ENCODE assay signal across 8 cellular contexts in the genomic region with DNA sequence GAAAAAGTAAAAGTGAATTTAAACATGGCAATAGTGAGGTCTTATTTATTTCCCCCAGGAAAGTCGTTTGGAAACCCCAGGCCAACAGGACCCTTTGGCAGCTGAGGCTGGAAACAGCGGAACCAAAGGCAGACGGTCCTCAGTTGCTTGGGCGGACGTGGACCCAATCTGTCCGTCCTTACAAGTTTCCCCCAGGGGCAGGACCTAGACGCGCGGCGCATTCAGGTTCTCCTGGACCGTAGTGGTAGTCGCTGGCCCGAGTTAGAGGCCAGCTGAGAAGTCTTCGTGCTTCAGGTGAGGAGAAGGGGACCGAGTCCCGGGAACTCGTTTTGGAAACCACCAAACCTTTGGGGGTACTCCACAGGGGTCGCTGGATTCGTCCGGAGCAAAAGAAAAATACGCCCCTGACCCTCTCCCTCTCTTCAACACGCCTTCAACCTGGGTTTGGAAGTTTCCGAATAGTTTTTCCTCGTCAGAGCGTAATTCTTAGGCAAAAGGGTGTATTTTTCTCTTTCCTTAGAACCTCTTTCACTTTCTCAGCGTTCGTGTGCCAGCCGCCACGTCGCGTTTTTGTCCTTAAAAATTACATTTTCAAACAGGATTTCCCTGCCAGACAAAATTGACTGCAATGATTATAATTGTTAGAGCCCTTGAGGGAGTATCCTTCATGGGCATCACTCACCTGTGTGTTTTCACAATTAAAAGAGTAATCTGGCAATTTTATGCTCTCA. TPM values are rescaled to one million over a fixed set of nuclear protein-coding genes. Genes with fewer than 3 reads are reported as not detected.
DNase-seq lines count a peak whose midpoint lies in the region; ATAC-seq, FAIRE-seq and TF ChIP-seq lines count a peak whose summit lies in the region.

No MANE protein-coding gene starts in this region.

- peak; percentile 77 for DNase-seq in A172 (ENCODE audit: low spot score)
- DNase-seq in NCI-H2196 (lab: John Stamatoyannopoulos, UW; ENCODE audit: unreplicated experiment), result peak; percentile 77
- DNase-seq in activated B cell treated with CpG ODN at 0.5 μM for 24 hours, result peak; percentile 36
- peak; percentile 30 for DNase-seq in central memory CD4-positive, alpha-beta T cell
- DNase-seq in keratinocyte (ENCODE audit: low read depth, low spot score), result no peak
- DNase-seq in stimulated activated CD4-positive, alpha-beta T cell treated with anti-CD3 and anti-CD28 coated beads, Interleukin-12 subunit alpha, Interleukin-12 subunit beta, amount 100 ng/mL, for 24 hours (ENCODE audit: low read depth in 2 of 2), result peak; percentile 24 to 52

- peak overlapping the region; percentile 96 for H3K4me2 ChIP-seq in keratinocyte (ENCODE audit: control insufficient read depth, extremely low read depth, insufficient read depth, low read depth, low read length)

- peak overlapping the region; percentile 98 for H3K4me3 Mint-ChIP-seq in activated B cell treated with CpG ODN at 0.5 μM for 24 hours

- peak overlapping the region; percentile 92 for H3K9ac ChIP-seq in keratinocyte (ENCODE audit: control insufficient read depth, extremely low read depth, insufficient read depth, low read length)

- ATAC-seq in GM18511 (IDR thresholded peaks at IDR 0.05; ENCODE audit: unreplicated experiment) (peak; percentile 36), HG03025 (IDR thresholded peaks at IDR 0.05; ENCODE audit: low FRiP score, unreplicated experiment) (peak; percentile 38), activated B cell treated with CpG ODN at 0.5 μM for 24 hours (ENCODE audit: low read depth) (peak; percentile 16)

- no peaks in the 10 kb centered on the region for H3K9me3 ChIP-seq in keratinocyte (ENCODE audit: control insufficient read depth, low read depth, low read length)

- TF ChIP-seq CTCF in activated B cell treated with CpG ODN at 0.5 μM for 24 hours (IDR thresholded peaks at IDR 0.05) (no peak), keratinocyte (optimal IDR thresholded peaks at IDR 0.05 in 1 of 3, IDR thresholded peaks at IDR 0.05 in 1 of 3, conservative IDR thresholded peaks at IDR 0.05 in 1 of 3; ENCODE audit: extremely low read depth in 1 of 3, insufficient read depth in 2 of 3, low read length in 3 of 3) (no peak)

- no peaks in the 10 kb centered on the region for H3K27me3 ChIP-seq in keratinocyte (ENCODE audit: control insufficient read depth, extremely low read depth, insufficient read depth, low read length)

- peak overlapping the region; percentile 99 for H3K27ac Mint-ChIP-seq in activated B cell treated with CpG ODN at 0.5 μM for 24 hours

- H3K4me3 ChIP-seq in keratinocyte (ENCODE audit: control insufficient read depth in 2 of 3, extremely low read depth in 1 of 3, insufficient read depth in 2 of 3, low read depth in 1 of 3, low read length in 3 of 3), result peak overlapping the region; percentile 65 to 87 (median 83)

- peak; percentile 34 for FAIRE-seq in keratinocyte (lab: Jason Lieb, UNC)

- peaks cover 0 to 2% of the 10 kb centered on the region in 2 experiments for H3K36me3 ChIP-seq in keratinocyte (ENCODE audit: control insufficient read depth in 2 of 2, extremely low read depth in 1 of 2, insufficient read depth in 2 of 2, low read length in 2 of 2)

- H3K4me1 Mint-ChIP-seq in activated B cell treated with CpG ODN at 0.5 μM for 24 hours, result peaks cover 55% of the 10 kb centered on the region

- H3K4me1 ChIP-seq in keratinocyte (ENCODE audit: control insufficient read depth, extremely low read depth, insufficient read depth, low read length), result peaks cover 21% of the 10 kb centered on the region

- intact Hi-C loops in activated B cell treated with CpG ODN at 0.5 μM for 24 hours (cut with micrococcal nuclease), result no loop called here

- H4K20me1 ChIP-seq in keratinocyte (ENCODE audit: control insufficient read depth, extremely low read depth, insufficient read depth, low read length), result no peaks in the 10 kb centered on the region

- peaks cover 33% of the 10 kb centered on the region for H3K36me3 Mint-ChIP-seq in activated B cell treated with CpG ODN at 0.5 μM for 24 hours (ENCODE audit: low read depth)

- POLR2A ChIA-PET in activated B cell treated with CpG ODN at 0.5 μM for 24 hours (lab: Charles Lee), result no interaction called here

- no peaks in the 10 kb centered on the region for H3K9me1 ChIP-seq in keratinocyte (ENCODE audit: control insufficient read depth, extremely low read depth, insufficient read depth, low read length)

- no peaks in the 10 kb centered on the region for H3K27me3 Mint-ChIP-seq in activated B cell treated with CpG ODN at 0.5 μM for 24 hours

- no peaks in the 10 kb centered on the region for H3K9me3 Mint-ChIP-seq in activated B cell treated with CpG ODN at 0.5 μM for 24 hours

- CTCF ChIA-PET in activated B cell treated with CpG ODN at 0.5 μM for 24 hours (lab: Charles Lee), result no interaction called here

- dilution Hi-C loops in keratinocyte (cut with MboI; ENCODE audit: extremely low pct_ligation_motif_present, low sequenced_read_pairs), result no loop called here

- H2AFZ ChIP-seq in keratinocyte (ENCODE audit: control insufficient read depth, low read length), result peak overlapping the region; percentile 94

- peaks cover 47% of the 10 kb centered on the region for H3K79me2 ChIP-seq in keratinocyte (ENCODE audit: control insufficient read depth, insufficient read depth, low read length)

- peak overlapping the region; percentile 92 for H3K27ac ChIP-seq in keratinocyte (ENCODE audit: control insufficient read depth, insufficient read depth, low read length)

RNA-seq across cellular contexts. Expression of gene METTL15, which starts 2.1 kb away (rescaled TPM):
- total RNA-seq in A172 (2014; rRNA removed; shearing (Covaris generic)), result 16.9 and 21.2 TPM in 2 replicates
- 13.6 and 14.2 TPM in 2 replicates for total RNA-seq in activated B cell treated with CpG ODN at 0.5 μM for 24 hours
- 6.4 to 10.0 TPM (median 8.3 TPM) in 3 replicates for polyA plus RNA-seq in keratinocyte
- 3.0 TPM for polyA plus RNA-seq in keratinocyte (2011; ENCODE audit: low read depth)
- polyA plus RNA-seq in keratinocyte (2011; cell fraction: cytosol; rRNA removed), result 5.0 and 9.4 TPM in 2 replicates
- 11.2 and 11.4 TPM in 2 replicates for polyA plus RNA-seq in keratinocyte (2011; cell fraction: nucleus; rRNA removed)
- polyA plus RNA-seq in keratinocyte (2012; ENCODE audit: low replicate concordance), result 4.9 and 5.8 TPM in 2 replicates
- 5.5 to 20.4 TPM (median 19.6 TPM) in 3 replicates for polyA minus RNA-seq in keratinocyte
- 9.0 TPM for polyA minus RNA-seq in keratinocyte (2011; cell fraction: cytosol; rRNA and poly(A)+ RNA removed)
- 16.1 and 25.8 TPM in 2 replicates for polyA minus RNA-seq in keratinocyte (2011; cell fraction: nucleus; rRNA and poly(A)+ RNA removed)

RNA-seq across cellular contexts. Expression of gene KIF18A, which starts 2.3 kb away (rescaled TPM):
- total RNA-seq in A172 (2014; rRNA removed; shearing (Covaris generic)), result 36.7 and 46.4 TPM in 2 replicates
- total RNA-seq in activated B cell treated with CpG ODN at 0.5 μM for 24 hours, result 4.1 and 4.4 TPM in 2 replicates
- 1.1 to 6.1 TPM (median 3.8 TPM) in 3 replicates for polyA plus RNA-seq in keratinocyte
- polyA plus RNA-seq in keratinocyte (2011; ENCODE audit: low read depth), result 0.10 TPM
- 1.0 and 2.2 TPM in 2 replicates for polyA plus RNA-seq in keratinocyte (2011; cell fraction: cytosol; rRNA removed)
- 2.0 and 2.4 TPM in 2 replicates for polyA plus RNA-seq in keratinocyte (2011; cell fraction: nucleus; rRNA removed)
- polyA plus RNA-seq in keratinocyte (2012; ENCODE audit: low replicate concordance), result 0.16 and 3.0 TPM in 2 replicates
- 1.1 to 8.9 TPM (median 1.9 TPM) in 3 replicates for polyA minus RNA-seq in keratinocyte
- polyA minus RNA-seq in keratinocyte (2011; cell fraction: cytosol; rRNA and poly(A)+ RNA removed), result 0.96 TPM
- polyA minus RNA-seq in keratinocyte (2011; cell fraction: nucleus; rRNA and poly(A)+ RNA removed), result 2.1 and 3.3 TPM in 2 replicates
